ENCODE assay signal across 8 cellular contexts in genomic region chr3:7144696-7145308, GRCh38.
DNase-seq lines count a peak whose midpoint lies in the region; ATAC-seq and TF ChIP-seq lines count a peak whose summit lies in the region.

No MANE protein-coding gene starts in this region.

- H3K4me1 ChIP-seq in left ventricle myocardium inferior: no peaks in the 10 kb centered on the region
- H3K4me1 ChIP-seq in right cardiac atrium (ENCODE audit: control insufficient read depth, insufficient read depth, low read length): no peaks in the 10 kb centered on the region
- no peaks in the 10 kb centered on the region for H3K4me1 ChIP-seq in KMS-11 (ENCODE audit: low read depth, poor library complexity, severe bottlenecking)

- DNase-seq in left ventricle myocardium inferior (no peak), right cardiac atrium (no peak), ecto neural progenitor cell (ENCODE audit: low spot score) (peak; percentile 52), midbrain (lab: John Stamatoyannopoulos, UW) (no peak), T-cell (no peak), hypothalamus (lab: John Stamatoyannopoulos, UW) (no peak), NCI-H2196 treated with DMSO at 0.1 percent for 48 hours (lab: John Stamatoyannopoulos, UW; ENCODE audit: unreplicated experiment) (no peak)

- peak; percentile 51 for TF ChIP-seq CTCF in left ventricle myocardium inferior (IDR thresholded peaks at IDR 0.05; ENCODE audit: borderline replicate concordance)
- TF ChIP-seq CTCF in KMS-11 (conservative IDR thresholded peaks at IDR 0.05; ENCODE audit: low read depth, low read length): peak; percentile 57

- ATAC-seq in right cardiac atrium (no peak), T-cell (replicated peaks in 1 of 4) (no peak)

- no peak overlapping the region for H3K4me2 ChIP-seq in KMS-11

- H3K79me2 ChIP-seq in KMS-11 (ENCODE audit: insufficient read depth, low read depth): no peaks in the 10 kb centered on the region

- H3K27ac ChIP-seq in left ventricle myocardium inferior (replicated peaks) (no peak overlapping the region), right cardiac atrium (ENCODE audit: low read length) (no peak overlapping the region), KMS-11 (no peak overlapping the region)

- H2AFZ ChIP-seq in KMS-11 (ENCODE audit: low read depth): no peak overlapping the region

- no peaks in the 10 kb centered on the region for H3K4me1 Mint-ChIP-seq in T-cell

- H3K36me3 ChIP-seq in left ventricle myocardium inferior (no peaks in the 10 kb centered on the region), KMS-11 (ENCODE audit: insufficient read depth) (no peaks in the 10 kb centered on the region)

- H4K20me1 ChIP-seq in KMS-11 (ENCODE audit: insufficient read depth): no peaks in the 10 kb centered on the region

- H3K4me3 Mint-ChIP-seq in T-cell: no peak overlapping the region

- no peak overlapping the region for H3K27ac Mint-ChIP-seq in T-cell

- H3K9me3 Mint-ChIP-seq in T-cell: peaks cover 0 to 7% (median 0%) of the 10 kb centered on the region in 3 donors

- no peaks in the 10 kb centered on the region for H3K27me3 Mint-ChIP-seq in T-cell

- no peaks in the 10 kb centered on the region for H3K27me3 ChIP-seq in left ventricle myocardium inferior (ENCODE audit: low read depth)
- no peaks in the 10 kb centered on the region for H3K27me3 ChIP-seq in right cardiac atrium (ENCODE audit: control insufficient read depth, insufficient read depth)
- H3K27me3 ChIP-seq in KMS-11 (ENCODE audit: insufficient read depth, low read depth): no peaks in the 10 kb centered on the region

- no peak overlapping the region for H3K4me3 ChIP-seq in left ventricle myocardium inferior
- no peak overlapping the region for H3K4me3 ChIP-seq in right cardiac atrium (ENCODE audit: low read length)
- H3K4me3 ChIP-seq in KMS-11 (IDR thresholded peaks at IDR 0.05; ENCODE audit: insufficient read depth, low read depth, low read length): no peak overlapping the region

- no peaks in the 10 kb centered on the region for H3K9me3 ChIP-seq in left ventricle myocardium inferior (replicated peaks)
- H3K9me3 ChIP-seq in right cardiac atrium (ENCODE audit: control insufficient read depth, low read length): no peaks in the 10 kb centered on the region

- intact Hi-C loops in left ventricle myocardium inferior (cut with micrococcal nuclease): no loop called here
- intact Hi-C loops in right cardiac atrium (cut with DNase I): no loop called here

- CTCF ChIA-PET in T-cell (lab: Charles Lee): no interaction called here

- no peak overlapping the region for H3K9ac ChIP-seq in KMS-11

- no peaks in the 10 kb centered on the region for H3K36me3 Mint-ChIP-seq in T-cell

- 69% methylated on average over 8 of the region's 8 CpGs for WGBS in right cardiac atrium

- POLR2A ChIA-PET in T-cell (lab: Charles Lee): no interaction called here
